ENCODE assay signal across 3 cellular contexts in the genomic region with DNA sequence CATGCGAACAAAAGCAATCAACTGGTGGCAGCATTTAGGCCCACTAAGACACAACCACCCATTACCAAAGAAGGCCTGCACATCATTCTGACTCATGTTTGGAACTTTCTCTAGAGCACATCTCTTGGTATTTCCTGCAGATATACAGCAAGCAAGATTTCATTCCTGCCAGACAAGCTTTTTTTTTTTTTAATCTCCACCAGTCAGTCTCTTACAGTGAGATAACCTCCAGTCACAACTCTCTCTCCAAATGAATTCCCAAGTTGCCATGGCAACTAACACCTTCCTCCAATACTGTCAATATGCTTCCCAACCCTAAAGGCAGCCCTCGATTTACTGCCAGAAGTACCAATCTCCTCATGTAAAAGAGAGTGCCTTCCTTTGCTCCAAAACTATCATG. TPM values are rescaled to one million over a fixed set of nuclear protein-coding genes. Genes with fewer than 3 reads are reported as not detected.
"Had no signal": no experiment of that assay in that cellular context is flagged by ENCODE, and none has a peak within 500 bp of the region (broad histone marks: within the 10 kb centered on the region; RNA-seq: fewer than 3 reads in every experiment).

No MANE protein-coding gene starts in this region.

RNA-seq across cellular contexts. Expression of a gene that starts 59.8 kb away (rescaled TPM):
- total RNA-seq: ascending aorta, Right ventricle myocardium inferior had no signal
- polyA plus RNA-seq: IgD-negative memory B cell had no signal
